1 cellular context compared by ENCODE assay signal in the genomic region with DNA sequence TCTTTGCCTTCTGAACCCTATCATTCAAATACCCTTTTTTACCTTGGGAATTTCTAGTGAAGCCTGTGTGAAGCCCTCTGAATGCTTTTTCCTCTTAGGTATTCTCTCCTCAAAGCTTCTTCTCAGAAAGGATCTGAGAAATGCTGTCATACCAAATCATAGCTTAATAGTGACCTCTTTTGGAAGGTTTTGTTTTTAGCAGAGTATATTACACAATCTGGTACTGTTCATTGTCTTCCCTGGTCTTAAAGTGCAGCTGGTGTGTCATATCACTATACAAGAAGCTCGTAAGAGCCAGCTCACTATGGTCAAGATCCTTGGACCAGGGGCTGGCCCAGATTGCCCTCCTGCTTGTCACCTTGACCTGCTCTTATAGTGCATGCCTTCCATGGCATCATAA.
TF ChIP-seq lines count a peak whose summit lies in the region.

No MANE protein-coding gene starts in this region.

TF ChIP-seq in GM12878, 131 proteins besides CTCF, POLR2A, EP300 and RAD21 (continued from another document):
- TF ChIP-seq, protein P1, sequence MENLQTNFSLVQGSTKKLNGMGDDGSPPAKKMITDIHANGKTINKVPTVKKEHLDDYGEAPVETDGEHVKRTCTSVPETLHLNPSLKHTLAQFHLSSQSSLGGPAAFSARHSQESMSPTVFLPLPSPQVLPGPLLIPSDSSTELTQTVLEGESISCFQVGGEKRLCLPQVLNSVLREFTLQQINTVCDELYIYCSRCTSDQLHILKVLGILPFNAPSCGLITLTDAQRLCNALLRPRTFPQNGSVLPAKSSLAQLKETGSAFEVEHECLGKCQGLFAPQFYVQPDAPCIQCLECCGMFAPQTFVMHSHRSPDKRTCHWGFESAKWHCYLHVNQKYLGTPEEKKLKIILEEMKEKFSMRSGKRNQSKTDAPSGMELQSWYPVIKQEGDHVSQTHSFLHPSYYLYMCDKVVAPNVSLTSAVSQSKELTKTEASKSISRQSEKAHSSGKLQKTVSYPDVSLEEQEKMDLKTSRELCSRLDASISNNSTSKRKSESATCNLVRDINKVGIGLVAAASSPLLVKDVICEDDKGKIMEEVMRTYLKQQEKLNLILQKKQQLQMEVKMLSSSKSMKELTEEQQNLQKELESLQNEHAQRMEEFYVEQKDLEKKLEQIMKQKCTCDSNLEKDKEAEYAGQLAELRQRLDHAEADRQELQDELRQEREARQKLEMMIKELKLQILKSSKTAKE (IDR thresholded peaks at IDR 0.05; ENCODE audit: low read depth, poor library complexity, severe bottlenecking): no peak
TF ChIP-seq in GM12878: peak in this region for 0.
